8 cellular contexts compared by ENCODE assay signal in the genomic region with DNA sequence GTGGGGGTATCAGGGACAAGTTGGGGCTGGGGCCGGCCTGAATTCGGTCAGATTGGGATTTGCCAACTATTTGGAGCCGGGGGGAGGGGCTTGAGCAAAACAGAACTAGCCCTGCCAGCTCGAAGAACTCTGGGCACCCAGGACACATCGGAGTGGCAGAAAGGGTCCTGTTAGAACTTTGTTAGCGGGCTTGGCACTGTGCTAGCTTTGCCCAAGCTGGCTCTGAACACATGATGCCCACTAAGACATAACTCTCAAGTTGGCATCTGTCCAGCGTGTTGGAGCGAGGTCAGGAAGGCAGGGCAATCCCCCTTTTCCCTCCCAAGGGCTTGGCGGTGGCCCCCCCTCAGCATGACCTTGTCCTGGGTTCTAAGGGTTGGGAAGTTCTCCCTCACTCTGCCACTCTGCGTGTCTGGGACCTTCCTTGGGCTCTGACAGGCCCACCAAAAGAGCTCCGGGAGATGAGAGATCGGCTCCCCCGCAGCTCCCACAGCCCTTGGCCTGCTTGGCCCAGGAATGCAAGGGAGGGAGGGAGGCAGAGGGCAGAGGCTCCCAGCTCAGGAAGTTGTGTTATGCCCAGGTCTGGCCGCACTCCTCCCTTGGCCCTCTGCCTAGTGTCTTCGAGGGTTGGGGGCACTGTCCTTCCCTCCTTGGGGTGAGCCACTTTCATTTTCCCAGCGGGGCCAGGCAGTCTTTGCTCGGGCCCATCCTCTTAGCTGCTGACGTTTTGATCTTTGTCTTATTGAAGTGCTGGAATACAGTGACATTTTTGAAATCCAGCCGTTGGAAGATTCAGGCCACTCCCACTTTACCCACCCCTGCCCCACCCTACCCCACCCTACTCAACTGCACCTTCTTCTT. TPM values are rescaled to one million over a fixed set of nuclear protein-coding genes. Genes with fewer than 3 reads are reported as not detected.
A peak's percentile ranks its signal among the peaks of the same experiment; 100 is the strongest.
DNase-seq lines count a peak whose midpoint lies in the region; ATAC-seq and TF ChIP-seq lines count a peak whose summit lies in the region.

No MANE protein-coding gene starts in this region.

- H3K27ac ChIP-seq in BLaER1 treated with 17β-estradiol and CSF1 and Interleukin-3, amounts not matched to agents 10 nM and 100 nM: peak overlapping the region in 3 of 11 experiments; percentile 77 to 85 (median 83); a peak in 6 of 22 replicates
- H3K27ac ChIP-seq in HL-60 (replicated peaks): peak overlapping the region; percentile 63
- no peak overlapping the region for H3K27ac ChIP-seq in neural progenitor cell

- H3K4me1 Mint-ChIP-seq in activated CD4-positive, alpha-beta memory T cell treated with anti-CD3 and anti-CD28 coated beads, Interleukin-2, amount 10 ng/mL, durations not matched to agents 7 days and 5 days: peaks cover 57% of the 10 kb centered on the region
- H3K4me1 Mint-ChIP-seq in neural progenitor cell: peaks cover 47% of the 10 kb centered on the region

- peak overlapping the region; percentile 66 for H3K27ac Mint-ChIP-seq in activated CD4-positive, alpha-beta memory T cell treated with anti-CD3 and anti-CD28 coated beads, Interleukin-2, amount 10 ng/mL, durations not matched to agents 7 days and 5 days
- no peak overlapping the region for H3K27ac Mint-ChIP-seq in neural progenitor cell

- DNase-seq in HL-60 (ENCODE audit: low read depth in 1 of 2, low spot score in 1 of 2) (no peak), globus pallidus (ENCODE audit: low spot score) (peak; percentile 73), neural progenitor cell (ENCODE audit: low spot score) (peak; percentile 55), NCI-H146 treated with DMSO at 0.1 percent for 48 hours (lab: John Stamatoyannopoulos, UW; ENCODE audit: unreplicated experiment) (no peak), COR-L47 (lab: John Stamatoyannopoulos, UW) (no peak)
- no peak for DNase-seq in activated CD4-positive, alpha-beta memory T cell treated with anti-CD3 and anti-CD28 coated beads, Interleukin-2, amount 10 ng/mL, durations not matched to agents 7 days and 5 days

- POLR2A ChIA-PET in activated CD4-positive, alpha-beta memory T cell treated with anti-CD3 and anti-CD28 coated beads, Interleukin-2, amount 10 ng/mL, durations not matched to agents 7 days and 5 days (lab: Charles Lee): interaction anchor here (1.2 to 9.2 kb wide), 7 partner anchors 11 to 167 kb away, joined by 3 to 111 read pairs (median 22); partner anchors contain the start of genes PMF1 and SMG5

- ATAC-seq in HG02798 (IDR thresholded peaks at IDR 0.05; ENCODE audit: poor library complexity, unreplicated experiment): no peak

- H3K4me3 ChIP-seq in BLaER1 treated with 17β-estradiol and CSF1 and Interleukin-3, amounts not matched to agents 10 nM and 100 nM: peak overlapping the region in 4 of 10 experiments; percentile 67 to 70 (median 68); a peak in 8 of 20 replicates
- H3K4me3 ChIP-seq in HL-60 (replicated peaks; ENCODE audit: insufficient read depth, low read length): peak overlapping the region; percentile 66
- H3K4me3 ChIP-seq in neural progenitor cell: peak overlapping the region; percentile 59

- no peaks in the 10 kb centered on the region for H3K36me3 ChIP-seq in BLaER1 treated with 17β-estradiol and CSF1 and Interleukin-3, amounts not matched to agents 10 nM and 100 nM
- H3K36me3 ChIP-seq in neural progenitor cell: no peaks in the 10 kb centered on the region

- peak overlapping the region in 8 of 11 experiments; percentile 4 to 99 (median 84); a peak in 10 of 22 replicates for H3K4me2 ChIP-seq in BLaER1 treated with 17β-estradiol and CSF1 and Interleukin-3, amounts not matched to agents 10 nM and 100 nM
- H3K4me2 ChIP-seq in neural progenitor cell: peak overlapping the region; percentile 92

- H3K36me3 Mint-ChIP-seq in activated CD4-positive, alpha-beta memory T cell treated with anti-CD3 and anti-CD28 coated beads, Interleukin-2, amount 10 ng/mL, durations not matched to agents 7 days and 5 days (ENCODE audit: low read depth): peaks cover 3% of the 10 kb centered on the region
- peaks cover 16% of the 10 kb centered on the region for H3K36me3 Mint-ChIP-seq in neural progenitor cell

- no peaks in the 10 kb centered on the region for H3K9me3 Mint-ChIP-seq in activated CD4-positive, alpha-beta memory T cell treated with anti-CD3 and anti-CD28 coated beads, Interleukin-2, amount 10 ng/mL, durations not matched to agents 7 days and 5 days
- no peaks in the 10 kb centered on the region for H3K9me3 Mint-ChIP-seq in neural progenitor cell

- CTCF ChIA-PET in activated CD4-positive, alpha-beta memory T cell treated with anti-CD3 and anti-CD28 coated beads, Interleukin-2, amount 10 ng/mL, durations not matched to agents 7 days and 5 days (lab: Charles Lee): interaction anchor here (1.1 to 9.8 kb wide), 5 partner anchors 9 to 20 kb away, joined by 3 to 98 read pairs (median 8); no protein-coding TSS in a partner anchor

- H3K9me3 ChIP-seq in BLaER1 treated with 17β-estradiol and CSF1 and Interleukin-3, amounts not matched to agents 10 nM and 100 nM (replicated peaks in 1 of 11): no peaks in the 10 kb centered on the region
- H3K9me3 ChIP-seq in neural progenitor cell (ENCODE audit: low read depth): no peaks in the 10 kb centered on the region

- peaks cover 17% of the 10 kb centered on the region for H3F3A ChIP-seq in neural progenitor cell (ENCODE audit: low read depth)

- TF ChIP-seq CTCF in HL-60 (IDR thresholded peaks at IDR 0.05; ENCODE audit: insufficient read depth, low read length) (no peak), neural progenitor cell (IDR thresholded peaks at IDR 0.05) (no peak)

- peaks cover 17% of the 10 kb centered on the region for H3K27me3 Mint-ChIP-seq in activated CD4-positive, alpha-beta memory T cell treated with anti-CD3 and anti-CD28 coated beads, Interleukin-2, amount 10 ng/mL, durations not matched to agents 7 days and 5 days
- peaks cover 12% of the 10 kb centered on the region for H3K27me3 Mint-ChIP-seq in neural progenitor cell (ENCODE audit: insufficient read depth, low read depth)

- peaks cover 21% of the 10 kb centered on the region for H3K79me2 ChIP-seq in neural progenitor cell (ENCODE audit: low read depth)

- peak overlapping the region; percentile 95 for H3K4me3 Mint-ChIP-seq in activated CD4-positive, alpha-beta memory T cell treated with anti-CD3 and anti-CD28 coated beads, Interleukin-2, amount 10 ng/mL, durations not matched to agents 7 days and 5 days
- peak overlapping the region; percentile 87 for H3K4me3 Mint-ChIP-seq in neural progenitor cell

- H3K4me1 ChIP-seq in BLaER1 treated with 17β-estradiol and CSF1 and Interleukin-3, amounts not matched to agents 10 nM and 100 nM: peaks cover 12 to 85% (median 55%) of the 10 kb centered on the region in 10 experiments
- H3K4me1 ChIP-seq in neural progenitor cell: peaks cover 14% of the 10 kb centered on the region

- no peak overlapping the region for H2AFZ ChIP-seq in neural progenitor cell (replicated peaks)

- peaks cover 44 to 75% (median 71%) of the 10 kb centered on the region in 11 experiments for H3K27me3 ChIP-seq in BLaER1 treated with 17β-estradiol and CSF1 and Interleukin-3, amounts not matched to agents 10 nM and 100 nM
- no peaks in the 10 kb centered on the region for H3K27me3 ChIP-seq in HL-60 (ENCODE audit: insufficient read depth, poor library complexity, severe bottlenecking)
- H3K27me3 ChIP-seq in neural progenitor cell: peaks cover 19% of the 10 kb centered on the region

- H4K20me1 ChIP-seq in BLaER1 treated with 17β-estradiol and CSF1 and Interleukin-3, amounts not matched to agents 10 nM and 100 nM: peaks cover 0 to 35% (median 15%) of the 10 kb centered on the region in 11 experiments; a peak in 17 of 22 replicates
- H4K20me1 ChIP-seq in neural progenitor cell (ENCODE audit: low read depth): peaks cover 100% of the 10 kb centered on the region

- H3K9ac ChIP-seq in BLaER1 treated with 17β-estradiol and CSF1 and Interleukin-3, amounts not matched to agents 10 nM and 100 nM: peak overlapping the region in 4 of 11 experiments; percentile 8 to 91 (median 80); a peak in 7 of 22 replicates
- H3K9ac ChIP-seq in neural progenitor cell: no peak overlapping the region

RNA-seq across cellular contexts. Expression of gene LMNA, which starts 1.2 kb away (rescaled TPM):
- 100 to 1,000 TPM in 1 of 2 experiments, 10 to 100 TPM in 1; 93.6 to 101 TPM for total RNA-seq in activated CD4-positive, alpha-beta memory T cell treated with anti-CD3 and anti-CD28 coated beads, Interleukin-2, amount 10 ng/mL, durations not matched to agents 7 days and 5 days
- total RNA-seq in neural progenitor cell (ENCODE audit: low replicate concordance): 20.5 and 35.8 TPM in 2 replicates

RNA-seq across cellular contexts. Expression of gene MEX3A, which starts 33.5 kb away (rescaled TPM):
- under 1 TPM in 1 of 2 experiments, not detected in 1; 0.05 TPM for total RNA-seq in activated CD4-positive, alpha-beta memory T cell treated with anti-CD3 and anti-CD28 coated beads, Interleukin-2, amount 10 ng/mL, durations not matched to agents 7 days and 5 days
- 32.2 and 62.6 TPM in 2 replicates for total RNA-seq in neural progenitor cell (ENCODE audit: low replicate concordance)

RNA-seq across cellular contexts. Expression of gene SEMA4A, which starts 37.6 kb away (rescaled TPM):
- total RNA-seq in activated CD4-positive, alpha-beta memory T cell treated with anti-CD3 and anti-CD28 coated beads, Interleukin-2, amount 10 ng/mL, durations not matched to agents 7 days and 5 days: 10 to 100 TPM; 20.8 to 21.5 TPM
- total RNA-seq in neural progenitor cell (ENCODE audit: low replicate concordance): 0.69 and 1.8 TPM in 2 replicates

RNA-seq across cellular contexts. Expression of gene RAB25, which starts 54.8 kb away (rescaled TPM):
- under 1 TPM in 1 of 2 experiments, not detected in 1; 0.53 TPM for total RNA-seq in activated CD4-positive, alpha-beta memory T cell treated with anti-CD3 and anti-CD28 coated beads, Interleukin-2, amount 10 ng/mL, durations not matched to agents 7 days and 5 days
- 2.4 and 7.7 TPM in 2 replicates for total RNA-seq in neural progenitor cell (ENCODE audit: low replicate concordance)

Comparison
In these comparisons a context has a peak if more than half of its experiments do, and no peak if none do; other contexts are left out.
1. DNase-seq: peak in globus pallidus (single experiment) and neural progenitor cell (single experiment); none in HL-60 (0 of 2), activated CD4-positive, alpha-beta memory T cell treated with anti-CD3 and anti-CD28 coated beads, Interleukin-2, amount 10 ng/mL, durations not matched to agents 7 days and 5 days (single experiment), NCI-H146 treated with DMSO at 0.1 percent for 48 hours (single experiment) and COR-L47 (single experiment).
2. RNA of gene MEX3A, which starts 33.5 kb away (total RNA-seq): 32.2 to 62.6 TPM in neural progenitor cell; 0.05 TPM in activated CD4-positive, alpha-beta memory T cell treated with anti-CD3 and anti-CD28 coated beads, Interleukin-2, amount 10 ng/mL, durations not matched to agents 7 days and 5 days; every median in the first group is over 10 times any median in the second.